ENCODE assay signal across 21 cellular contexts in the genomic region with DNA sequence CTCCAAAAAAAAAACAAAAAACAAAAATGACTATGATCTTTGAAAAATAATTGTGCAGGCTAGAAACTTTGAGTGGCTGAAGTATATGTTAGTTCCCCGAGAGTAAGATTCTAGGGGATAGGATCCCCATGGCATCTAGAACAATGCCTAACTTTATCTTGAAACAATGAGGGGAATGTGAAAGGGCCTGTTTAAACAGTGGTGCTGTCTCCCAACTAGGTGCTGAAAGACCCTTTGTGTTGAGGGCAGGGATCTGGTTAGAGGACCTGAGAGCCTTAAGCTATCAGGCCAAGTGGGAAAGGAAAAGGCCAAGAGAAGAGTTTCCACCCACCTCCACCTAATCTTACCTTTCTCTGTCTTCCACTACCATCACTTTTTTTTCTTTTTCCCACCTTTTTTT.
"Had no signal": no experiment of that assay in that cellular context is flagged by ENCODE, and none has a peak within 500 bp of the region (broad histone marks: within the 10 kb centered on the region; RNA-seq: fewer than 3 reads in every experiment).

No MANE protein-coding gene starts in this region.

- H3K4me1 ChIP-seq: esophagus squamous epithelium, gastroesophageal sphincter, right atrium auricular region, suprapubic skin, thyroid gland had no signal

- H3K9me3 ChIP-seq: esophagus squamous epithelium, neutrophil, right atrium auricular region, thyroid gland had no signal

- H3K27me3 ChIP-seq: esophagus squamous epithelium, gastroesophageal sphincter, neutrophil, right atrium auricular region, suprapubic skin, thyroid gland had no signal

- H3K36me3 ChIP-seq: esophagus squamous epithelium, gastroesophageal sphincter, neutrophil, right atrium auricular region, suprapubic skin, thyroid gland had no signal

- H3K4me3 ChIP-seq: esophagus squamous epithelium, gastroesophageal sphincter, lung, right atrium auricular region, suprapubic skin, thyroid gland had no signal

- DNase-seq: effector memory CD8-positive, alpha-beta T cell; esophagus squamous epithelium; foreskin fibroblast; glutamatergic neuron; left colon; left ventricle myocardium superior; naive thymus-derived CD4-positive, alpha-beta T cell; nephron progenitor cell; small intestine; stimulated activated CD4-positive, alpha-beta T cell treated with anti-CD3 and anti-CD28 coated beads, Interleukin-4, amount 100 ng/mL, for 1 hour; stimulated activated CD8-positive, alpha-beta memory T cell treated with anti-CD3 and anti-CD28 coated beads, Interleukin-4, amount 100 ng/mL, for 48 hours; stimulated activated naive CD8-positive, alpha-beta T cell treated with anti-CD3 and anti-CD28 coated beads, Interleukin-15, Interleukin-2, amounts not matched to agents 100 U/mL and 50 U/mL, for 24 hours; thyroid gland had no signal

- FAIRE-seq: colon, small intestine, urothelium cell line had no signal

- H3K27ac ChIP-seq: esophagus squamous epithelium, gastroesophageal sphincter, neutrophil, right atrium auricular region, suprapubic skin, thyroid gland had no signal

- ATAC-seq: effector memory CD8-positive, alpha-beta T cell; gastroesophageal sphincter; left colon; left ventricle myocardium superior; naive thymus-derived CD4-positive, alpha-beta T cell; stimulated activated effector memory CD8-positive, alpha-beta T cell treated with anti-CD3 and anti-CD28 coated beads, Interleukin-12 subunit alpha, Interleukin-12 subunit beta, amount 100 ng/mL, for 72 hours; stimulated activated naive CD8-positive, alpha-beta T cell treated with anti-CD3 and anti-CD28 coated beads, Interleukin-15, Interleukin-2, amounts not matched to agents 100 U/mL and 50 U/mL, for 24 hours had no signal
